ENCODE assay signal across 13 cellular contexts in genomic region chr12:109020136-109020535, GRCh38. TPM values are rescaled to one million over a fixed set of nuclear protein-coding genes. Genes with fewer than 3 reads are reported as not detected.
A peak's percentile ranks its signal among the peaks of the same experiment; 100 is the strongest.
DNase-seq lines count a peak whose midpoint lies in the region; ATAC-seq and TF ChIP-seq lines count a peak whose summit lies in the region.
"Had no signal": no experiment of that assay in that cellular context is flagged by ENCODE, and none has a peak within 500 bp of the region (broad histone marks: within the 10 kb centered on the region; RNA-seq: fewer than 3 reads in every experiment).

No MANE protein-coding gene starts in this region.

- H3K36me3 ChIP-seq in HUES48 (ENCODE audit: control insufficient read depth, insufficient read depth, low read length) = no peaks in the 10 kb centered on the region
- no peaks in the 10 kb centered on the region for H3K36me3 ChIP-seq in esophagus muscularis mucosa
- H3K36me3 ChIP-seq in upper lobe of right lung = no peaks in the 10 kb centered on the region
- H3K36me3 ChIP-seq: prostate gland had no signal

- DNase-seq in NCI-H69 (lab: John Stamatoyannopoulos, UW) (peak; percentile 52), esophagus muscularis mucosa (ENCODE audit: extremely low spot score) (peak; percentile 37), DMS 273 (lab: John Stamatoyannopoulos, UW; ENCODE audit: unreplicated experiment) (no peak), upper lobe of right lung (no peak), NAMALWA (ENCODE audit: low spot score) (no peak)
- DNase-seq: naive B cell had no signal

- WGBS in esophagus muscularis mucosa = 79% methylated on average over 5 of the region's 5 CpGs

- TF ChIP-seq CTCF in 22Rv1 (IDR thresholded peaks at IDR 0.05) = no peak
- TF ChIP-seq CTCF in esophagus muscularis mucosa (IDR thresholded peaks at IDR 0.05) = no peak
- TF ChIP-seq CTCF in upper lobe of right lung (IDR thresholded peaks at IDR 0.05) = no peak

- no peaks in the 10 kb centered on the region for H3K27me3 ChIP-seq in HUES48 (ENCODE audit: control insufficient read depth, insufficient read depth, low read length)
- H3K27me3 ChIP-seq in esophagus muscularis mucosa = peaks cover 0 to 9% (median 0%) of the 10 kb centered on the region in 4 donors
- H3K27me3 ChIP-seq in upper lobe of right lung = no peaks in the 10 kb centered on the region

- H3K4me1 ChIP-seq in HUES48 (ENCODE audit: control insufficient read depth, insufficient read depth, low read length) (no peaks in the 10 kb centered on the region), esophagus muscularis mucosa (peaks cover 0 to 8% (median 6%) of the 10 kb centered on the region in 4 donors), upper lobe of right lung (peaks cover 4% of the 10 kb centered on the region)
- H3K4me1 ChIP-seq: prostate gland had no signal

- H3K9ac ChIP-seq in HUES48 (ENCODE audit: low read depth, low read length) = no peak overlapping the region

- intact Hi-C loops in esophagus muscularis mucosa (cut with DNase I) = no loop called here
- intact Hi-C loops in upper lobe of right lung (cut with DNase I) = no loop called here

- TF ChIP-seq POLR2A in esophagus muscularis mucosa (IDR thresholded peaks at IDR 0.05; ENCODE audit: low read depth) = no peak

- ATAC-seq in HG03342 (IDR thresholded peaks at IDR 0.05; ENCODE audit: unreplicated experiment) = no peak
- ATAC-seq in upper lobe of right lung = no peak

- no peak for TF ChIP-seq EP300 in esophagus muscularis mucosa (IDR thresholded peaks at IDR 0.05)

- H3K27ac ChIP-seq in 22Rv1 (peak overlapping the region; percentile 31), HUES48 (ENCODE audit: low read depth, low read length) (no peak overlapping the region), esophagus muscularis mucosa (replicated peaks in 1 of 4) (no peak overlapping the region), upper lobe of right lung (no peak overlapping the region)
- H3K27ac ChIP-seq: prostate gland had no signal

- H3K4me3 ChIP-seq in HUES48 (ENCODE audit: low read depth, low read length) (peak overlapping the region; percentile 59; the same call in 1 of the 2 replicates), esophagus muscularis mucosa (no peak overlapping the region), upper lobe of right lung (no peak overlapping the region)
- H3K4me3 ChIP-seq: prostate gland had no signal

- H3K9me3 ChIP-seq in HUES48 (ENCODE audit: control insufficient read depth, insufficient read depth, low read length) (no peaks in the 10 kb centered on the region), esophagus muscularis mucosa (no peaks in the 10 kb centered on the region), upper lobe of right lung (no peaks in the 10 kb centered on the region)
- H3K9me3 ChIP-seq: prostate gland had no signal

RNA-seq across cellular contexts. Expression of gene SVOP, which starts 0.7 kb away (rescaled TPM):
- total RNA-seq in esophagus muscularis mucosa (under 1 TPM in 3 of 4 donors, not detected in 1; under 0.01 to 0.33 (median 0.06) TPM), upper lobe of right lung (not detected)
- total RNA-seq: CD8-positive, alpha-beta memory T cell; kidney; smooth muscle cell had no signal

RNA-seq across cellular contexts. Expression of gene USP30, which starts 32.2 kb away (rescaled TPM):
- total RNA-seq in esophagus muscularis mucosa (10 to 100 TPM in 3 of 4 donors, 1 to 10 TPM in 1; 6.2 to 14.6 (median 12.2) TPM), upper lobe of right lung (13.6 TPM)

Comparison
In these comparisons a context has a peak if more than half of its experiments do, and no peak if none do; other contexts are left out.
1. DNase-seq: peak in NCI-H69 (single experiment) and esophagus muscularis mucosa (single experiment); none in DMS 273 (single experiment), upper lobe of right lung (single experiment) and NAMALWA (single experiment).